14 cellular contexts compared by ENCODE assay signal in the genomic region with DNA sequence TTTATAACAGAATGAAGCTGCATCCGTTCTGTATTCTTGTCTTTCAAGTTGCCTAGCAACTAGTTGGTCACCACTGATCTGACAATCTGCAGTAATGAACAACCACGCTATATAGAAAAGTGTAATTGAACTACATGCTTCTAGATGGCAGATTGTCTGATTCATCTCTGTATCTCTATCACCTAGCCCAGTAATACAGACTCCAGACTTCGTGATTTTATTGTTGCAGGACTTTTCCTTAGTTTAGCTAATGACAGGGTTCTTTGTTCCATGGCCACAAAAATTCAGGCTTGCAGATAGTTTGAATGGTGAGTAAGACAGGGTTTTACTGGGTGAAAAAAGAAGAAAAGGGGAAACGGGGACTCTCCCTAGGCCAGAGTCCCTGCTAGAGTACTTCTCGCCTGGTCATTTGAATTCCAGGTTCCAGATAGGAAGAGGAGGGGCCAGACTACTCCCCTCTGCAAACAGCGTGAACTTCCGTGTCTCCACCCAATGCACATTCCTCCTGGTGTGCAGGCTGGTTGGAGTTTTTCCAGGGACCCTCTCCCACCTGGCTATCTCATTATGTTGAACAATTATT. TPM values are rescaled to one million over a fixed set of nuclear protein-coding genes. Genes with fewer than 3 reads are reported as not detected.
A peak's percentile ranks its signal among the peaks of the same experiment; 100 is the strongest.
DNase-seq lines count a peak whose midpoint lies in the region; ATAC-seq and TF ChIP-seq lines count a peak whose summit lies in the region.
"Had no signal": no experiment of that assay in that cellular context is flagged by ENCODE, and none has a peak within 500 bp of the region (broad histone marks: within the 10 kb centered on the region; RNA-seq: fewer than 3 reads in every experiment).

No MANE protein-coding gene starts in this region.

- TF ChIP-seq CTCF in brain microvascular endothelial cell (IDR thresholded peaks at IDR 0.05; ENCODE audit: low read depth, low read length, missing control alignments) (no peak), left lung (IDR thresholded peaks at IDR 0.05) (no peak), tibial artery (IDR thresholded peaks at IDR 0.05) (no peak)

- peak; percentile 68 for ATAC-seq in left lung
- no peak for ATAC-seq in GM18519 (IDR thresholded peaks at IDR 0.05; ENCODE audit: low FRiP score, unreplicated experiment)
- no peak for ATAC-seq in HG02852 (IDR thresholded peaks at IDR 0.05; ENCODE audit: unreplicated experiment)
- ATAC-seq: stimulated activated naive CD8-positive, alpha-beta T cell treated with anti-CD3 and anti-CD28 coated beads, Interleukin-15, Interleukin-2, amounts not matched to agents 100 U/mL and 50 U/mL, for 24 hours had no signal

- DNase-seq in COLO829 (ENCODE audit: low spot score) (peak; percentile 66), NCI-H1092 (lab: John Stamatoyannopoulos, UW) (peak; percentile 18), brain microvascular endothelial cell (no peak), left lung (no peak), SIG-M5 (lab: John Stamatoyannopoulos, UW) (no peak), tibial artery (no peak)
- DNase-seq: activated CD4-positive, CD25-positive, alpha-beta regulatory T cell; activated CD8-positive, alpha-beta memory T cell treated with anti-CD3 and anti-CD28 coated beads, Interleukin-2, amount 50 U/mL, for 4 hours; activated naive CD8-positive, alpha-beta T cell treated with anti-CD3 and anti-CD28 coated beads, Interleukin-2, amount 10 ng/mL, durations not matched to agents 7 days and 5 days; stimulated activated CD4-positive, alpha-beta T cell treated with anti-CD3 and anti-CD28 coated beads, Interleukin-4, amount 100 ng/mL, for 1 hour; stimulated activated naive CD8-positive, alpha-beta T cell treated with anti-CD3 and anti-CD28 coated beads, Interleukin-15, Interleukin-2, amounts not matched to agents 100 U/mL and 50 U/mL, for 24 hours had no signal

- H3K27me3 ChIP-seq in brain microvascular endothelial cell (replicated peaks), result no peaks in the 10 kb centered on the region
- H3K27me3 ChIP-seq in left lung, result no peaks in the 10 kb centered on the region
- no peaks in the 10 kb centered on the region for H3K27me3 ChIP-seq in tibial artery
- H3K27me3 ChIP-seq: BLaER1 had no signal

- no peaks in the 10 kb centered on the region for H3K36me3 ChIP-seq in brain microvascular endothelial cell (replicated peaks)
- no peaks in the 10 kb centered on the region for H3K36me3 ChIP-seq in left lung
- H3K36me3 ChIP-seq in tibial artery, result no peaks in the 10 kb centered on the region
- H3K36me3 ChIP-seq: BLaER1 had no signal

- intact Hi-C loops in left lung (cut with DNase I) (no loop called here), tibial artery (cut with DNase I; ENCODE audit: low total_unique reads) (no loop called here)

- H3K27ac ChIP-seq in brain microvascular endothelial cell (peak overlapping the region; percentile 39), left lung (no peak overlapping the region), tibial artery (no peak overlapping the region)
- H3K27ac ChIP-seq: BLaER1 had no signal

- no peaks in the 10 kb centered on the region for H3K9me3 ChIP-seq in left lung
- H3K9me3 ChIP-seq in tibial artery, result no peaks in the 10 kb centered on the region
- H3K9me3 ChIP-seq: BLaER1 had no signal

- in situ Hi-C loops in brain microvascular endothelial cell (cut with HindIII; ENCODE audit: low pct_ligation_motif_present, low sequenced_read_pairs), result loop anchor here (25.0 kb wide), 2 partner anchors 772 to 1047 kb away; a partner anchor contains a TSS

- no peak overlapping the region for H3K4me3 ChIP-seq in brain microvascular endothelial cell (ENCODE audit: low read depth, low read length)
- no peak overlapping the region for H3K4me3 ChIP-seq in left lung
- H3K4me3 ChIP-seq in tibial artery, result no peak overlapping the region
- H3K4me3 ChIP-seq: BLaER1 had no signal

- no peaks in the 10 kb centered on the region for H3K4me1 ChIP-seq in left lung
- H3K4me1 ChIP-seq in tibial artery, result no peaks in the 10 kb centered on the region
- H3K4me1 ChIP-seq: BLaER1 had no signal

RNA-seq across cellular contexts. Expression of a gene that starts 45.9 kb away (rescaled TPM):
- total RNA-seq in left lung, result 1,000 to 10,000 TPM in 1 of 2 donors, 100 to 1,000 TPM in 1; 859 to 3,050 TPM

Comparison
In these comparisons a context has a peak if more than half of its experiments do, and no peak if none do; other contexts are left out.
1. DNase-seq: peak in COLO829 (single experiment) and NCI-H1092 (single experiment); none in brain microvascular endothelial cell (single experiment), left lung (0 of 2), SIG-M5 (single experiment) and tibial artery (0 of 2).